ENCODE assay signal across 1 cellular context in genomic region chr4:152458801-152459302, GRCh38.
TF ChIP-seq lines count a peak whose summit lies in the region.

No MANE protein-coding gene starts in this region.

TF ChIP-seq in GM23338, 12 proteins besides CTCF, POLR2A, EP300 and RAD21 (continued from another document):
- no peak for TF ChIP-seq REST (IDR thresholded peaks at IDR 0.05; ENCODE audit: unreplicated experiment)
- no peak for TF ChIP-seq ZNF114 (CRISPR knock-in tag; IDR thresholded peaks at IDR 0.05)
- no peak for TF ChIP-seq ETS1 (IDR thresholded peaks at IDR 0.05)
- TF ChIP-seq ZNF331 (CRISPR knock-in tag; IDR thresholded peaks at IDR 0.05; ENCODE audit: low read depth) = no peak
- TF ChIP-seq CREB1 (CRISPR knock-in tag; IDR thresholded peaks at IDR 0.05; ENCODE audit: low read depth) = no peak
- TF ChIP-seq POLR2AphosphoS5 (IDR thresholded peaks at IDR 0.05; ENCODE audit: low read depth) = no peak
- TF ChIP-seq EZH2 (IDR thresholded peaks at IDR 0.05; ENCODE audit: low read depth, unreplicated experiment) = no peak
- no peak for TF ChIP-seq NANOG (IDR thresholded peaks at IDR 0.05; ENCODE audit: borderline replicate concordance)
- TF ChIP-seq EZH2phosphoT487 (IDR thresholded peaks at IDR 0.05; ENCODE audit: unreplicated experiment) = no peak
